Comparison of ENCODE assay signal across 22 cellular contexts in the genomic region with DNA sequence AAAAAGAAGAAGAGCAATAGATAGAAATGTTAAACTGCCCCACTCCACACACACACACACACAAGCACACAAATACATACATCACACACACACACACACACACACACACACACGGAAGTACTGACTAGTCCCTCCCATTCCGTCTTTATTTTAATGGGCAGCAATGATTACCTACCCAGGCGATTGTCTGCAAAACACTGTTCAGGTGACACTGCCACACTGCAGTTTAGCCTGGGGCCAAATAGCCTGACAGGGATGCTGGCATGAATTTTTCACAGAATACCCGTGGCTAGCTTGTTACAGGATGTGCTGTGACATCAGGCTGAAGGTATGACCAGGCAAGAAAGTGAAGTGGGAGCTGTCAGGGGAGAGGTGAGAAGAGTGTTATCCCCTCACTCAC.
DNase-seq lines count a peak whose midpoint lies in the region; ATAC-seq and TF ChIP-seq lines count a peak whose summit lies in the region.
"Had no signal": no experiment of that assay in that cellular context is flagged by ENCODE, and none has a peak within 500 bp of the region (broad histone marks: within the 10 kb centered on the region; RNA-seq: fewer than 3 reads in every experiment).

No MANE protein-coding gene starts in this region.

- no peak for TF ChIP-seq EP300 in SK-N-SH (IDR thresholded peaks at IDR 0.05; ENCODE audit: borderline replicate concordance in 1 of 2, low read depth in 1 of 2, low read length in 1 of 2)

- TF ChIP-seq CTCF in SK-N-SH (IDR thresholded peaks at IDR 0.05) (no peak), LNCaP clone FGC (IDR thresholded peaks at IDR 0.05; ENCODE audit: control insufficient read depth, extremely low read depth, insufficient read depth) (no peak), VCaP (conservative IDR thresholded peaks at IDR 0.05) (no peak), mesothelial cell of epicardium (IDR thresholded peaks at IDR 0.05; ENCODE audit: unreplicated experiment) (no peak)

- H3K27ac ChIP-seq in SK-N-SH (ENCODE audit: low read depth in 2 of 2, low read length in 1 of 2) (peak overlapping the region in 1 of 2 experiments; percentile 40; a peak in 2 of 4 replicates), VCaP (peak overlapping the region; percentile 55)
- H3K27ac ChIP-seq: ascending aorta, prostate gland, skin epidermis, WERI-Rb-1 had no signal

- no peaks in the 10 kb centered on the region for H4K20me1 ChIP-seq in SK-N-SH (ENCODE audit: insufficient read depth)

- DNase-seq in SK-N-SH = peak; percentile 32
- DNase-seq in LNCaP clone FGC (ENCODE audit: low read depth) = peak; percentile 48
- DNase-seq in mesothelial cell of epicardium (ENCODE audit: low spot score in 2 of 2, unreplicated experiment in 2 of 2) = no peak
- no peak for DNase-seq in activated naive CD8-positive, alpha-beta T cell treated with anti-CD3 and anti-CD28 coated beads, Interleukin-2, amount 50 U/mL, for 24 hours
- DNase-seq: activated CD4-positive, alpha-beta memory T cell treated with anti-CD3 and anti-CD28 coated beads, Interleukin-2, amount 10 ng/mL, durations not matched to agents 7 days and 5 days; activated naive CD4-positive, alpha-beta T cell treated with anti-CD3 and anti-CD28 coated beads, Interleukin-2, amount 10 ng/mL, durations not matched to agents 7 days and 5 days; activated T-cell treated with anti-CD3 and anti-CD28 coated beads, Interleukin-2, amount 50 U/mL, for 1 hour; CD8-positive, alpha-beta memory T cell; GDM1; head of caudate nucleus; natural killer cell; NCI-H2171; stimulated activated CD4-positive, alpha-beta T cell treated with anti-CD3 and anti-CD28 coated beads, Interleukin-2, amount 100 ng/mL, for 48 hours; T-helper 1 cell; WERI-Rb-1 had no signal

- H3K9ac ChIP-seq in SK-N-SH = no peak overlapping the region

- H3K9me2 ChIP-seq in SK-N-SH = no peaks in the 10 kb centered on the region

- H3K4me3 Mint-ChIP-seq in mesothelial cell of epicardium = no peak overlapping the region
- H3K4me3 Mint-ChIP-seq in activated naive CD8-positive, alpha-beta T cell treated with anti-CD3 and anti-CD28 coated beads, Interleukin-2, amount 50 U/mL, for 24 hours = no peak overlapping the region
- H3K4me3 Mint-ChIP-seq: activated CD4-positive, alpha-beta memory T cell treated with anti-CD3 and anti-CD28 coated beads, Interleukin-2, amount 10 ng/mL, durations not matched to agents 7 days and 5 days; activated naive CD4-positive, alpha-beta T cell treated with anti-CD3 and anti-CD28 coated beads, Interleukin-2, amount 10 ng/mL, durations not matched to agents 7 days and 5 days; CD8-positive, alpha-beta memory T cell; memory B cell; natural killer cell had no signal

- ATAC-seq in SK-N-SH treated with all-trans-retinoic acid at 6 μM for 48 hours (no peak), GM21528 (IDR thresholded peaks at IDR 0.05; ENCODE audit: low FRiP score, unreplicated experiment) (no peak)
- no peak for ATAC-seq in activated naive CD8-positive, alpha-beta T cell treated with anti-CD3 and anti-CD28 coated beads, Interleukin-2, amount 50 U/mL, for 24 hours
- ATAC-seq: natural killer cell had no signal

- no peaks in the 10 kb centered on the region for H3K36me3 Mint-ChIP-seq in mesothelial cell of epicardium
- H3K36me3 Mint-ChIP-seq in activated naive CD8-positive, alpha-beta T cell treated with anti-CD3 and anti-CD28 coated beads, Interleukin-2, amount 50 U/mL, for 24 hours (ENCODE audit: low read depth) = peaks cover 2% of the 10 kb centered on the region
- H3K36me3 Mint-ChIP-seq: activated naive CD4-positive, alpha-beta T cell treated with anti-CD3 and anti-CD28 coated beads, Interleukin-2, amount 10 ng/mL, durations not matched to agents 7 days and 5 days; natural killer cell had no signal

- no peaks in the 10 kb centered on the region for H3K27me3 Mint-ChIP-seq in mesothelial cell of epicardium (ENCODE audit: low read depth)
- no peaks in the 10 kb centered on the region for H3K27me3 Mint-ChIP-seq in activated naive CD8-positive, alpha-beta T cell treated with anti-CD3 and anti-CD28 coated beads, Interleukin-2, amount 50 U/mL, for 24 hours
- H3K27me3 Mint-ChIP-seq: activated CD4-positive, alpha-beta memory T cell treated with anti-CD3 and anti-CD28 coated beads, Interleukin-2, amount 10 ng/mL, durations not matched to agents 7 days and 5 days; activated naive CD4-positive, alpha-beta T cell treated with anti-CD3 and anti-CD28 coated beads, Interleukin-2, amount 10 ng/mL, durations not matched to agents 7 days and 5 days; CD8-positive, alpha-beta memory T cell had no signal

- H3K4me2 ChIP-seq in SK-N-SH = no peak overlapping the region

- no peaks in the 10 kb centered on the region for H3K27me3 ChIP-seq in SK-N-SH (ENCODE audit: insufficient read depth)
- H3K27me3 ChIP-seq: ascending aorta had no signal

- POLR2A ChIA-PET in SK-N-SH (lab: Yijun Ruan, JAX) = no interaction called here

- no peaks in the 10 kb centered on the region for H3F3A ChIP-seq in SK-N-SH (replicated peaks; ENCODE audit: insufficient read depth)

- no peak for TF ChIP-seq RAD21 in SK-N-SH (IDR thresholded peaks at IDR 0.05; ENCODE audit: low read length)

- WGBS in SK-N-SH (ENCODE audit: low lambda C conversion rate) = 53% methylated on average over 4 of the region's 4 CpGs

- H3K4me3 ChIP-seq in SK-N-SH (ENCODE audit: low read depth in 2 of 2, low read length in 1 of 2) = no peak overlapping the region
- no peak overlapping the region for H3K4me3 ChIP-seq in LNCaP clone FGC (ENCODE audit: low read depth, low read length)
- H3K4me3 ChIP-seq: ascending aorta, prostate gland, skin epidermis had no signal

- H3K4me1 Mint-ChIP-seq in mesothelial cell of epicardium = no peaks in the 10 kb centered on the region
- no peaks in the 10 kb centered on the region for H3K4me1 Mint-ChIP-seq in activated naive CD8-positive, alpha-beta T cell treated with anti-CD3 and anti-CD28 coated beads, Interleukin-2, amount 50 U/mL, for 24 hours
- H3K4me1 Mint-ChIP-seq: activated CD4-positive, alpha-beta memory T cell treated with anti-CD3 and anti-CD28 coated beads, Interleukin-2, amount 10 ng/mL, durations not matched to agents 7 days and 5 days; activated naive CD4-positive, alpha-beta T cell treated with anti-CD3 and anti-CD28 coated beads, Interleukin-2, amount 10 ng/mL, durations not matched to agents 7 days and 5 days; CD8-positive, alpha-beta memory T cell; memory B cell; natural killer cell had no signal

- H3K36me3 ChIP-seq in SK-N-SH (replicated peaks in 1 of 2; ENCODE audit: control insufficient read depth in 1 of 2, insufficient read depth in 2 of 2, low read length in 1 of 2) = no peaks in the 10 kb centered on the region
- H3K36me3 ChIP-seq: ascending aorta, prostate gland, WERI-Rb-1 had no signal

- H3K27ac Mint-ChIP-seq in mesothelial cell of epicardium = no peak overlapping the region
- no peak overlapping the region for H3K27ac Mint-ChIP-seq in activated naive CD8-positive, alpha-beta T cell treated with anti-CD3 and anti-CD28 coated beads, Interleukin-2, amount 50 U/mL, for 24 hours
- H3K27ac Mint-ChIP-seq: activated CD4-positive, alpha-beta memory T cell treated with anti-CD3 and anti-CD28 coated beads, Interleukin-2, amount 10 ng/mL, durations not matched to agents 7 days and 5 days; activated naive CD4-positive, alpha-beta T cell treated with anti-CD3 and anti-CD28 coated beads, Interleukin-2, amount 10 ng/mL, durations not matched to agents 7 days and 5 days; memory B cell; natural killer cell had no signal

- H2AFZ ChIP-seq in SK-N-SH (ENCODE audit: low read depth) = no peak overlapping the region

- no peaks in the 10 kb centered on the region for H3K9me3 ChIP-seq in SK-N-SH
- H3K9me3 ChIP-seq: ascending aorta, prostate gland had no signal

- CTCF ChIA-PET in SK-N-SH (lab: Yijun Ruan, JAX) = interaction anchor here (0.8 to 1.9 kb wide), 3 partner anchors 19 to 93 kb away, joined by 4 to 5 read pairs (median 4); no protein-coding TSS in a partner anchor

- H3K79me2 ChIP-seq in SK-N-SH (ENCODE audit: insufficient read depth) = peaks cover 31% of the 10 kb centered on the region

- no peaks in the 10 kb centered on the region for H3K9me3 Mint-ChIP-seq in mesothelial cell of epicardium
- H3K9me3 Mint-ChIP-seq in activated naive CD8-positive, alpha-beta T cell treated with anti-CD3 and anti-CD28 coated beads, Interleukin-2, amount 50 U/mL, for 24 hours = no peaks in the 10 kb centered on the region
- H3K9me3 Mint-ChIP-seq: activated CD4-positive, alpha-beta memory T cell treated with anti-CD3 and anti-CD28 coated beads, Interleukin-2, amount 10 ng/mL, durations not matched to agents 7 days and 5 days; activated naive CD4-positive, alpha-beta T cell treated with anti-CD3 and anti-CD28 coated beads, Interleukin-2, amount 10 ng/mL, durations not matched to agents 7 days and 5 days; natural killer cell had no signal

- H3K4me1 ChIP-seq in SK-N-SH (ENCODE audit: control insufficient read depth in 1 of 2, insufficient read depth in 2 of 2, low read depth in 1 of 2, low read length in 1 of 2) = peaks cover 0 to 35% of the 10 kb centered on the region in 2 experiments; a peak in 2 of 4 replicates
- H3K4me1 ChIP-seq: ascending aorta, prostate gland had no signal

TF ChIP-seq in SK-N-SH, 30 proteins besides CTCF, POLR2A, EP300 and RAD21 (continues in another document):
- no peak for TF ChIP-seq RXRA (IDR thresholded peaks at IDR 0.05; ENCODE audit: borderline replicate concordance, low read depth)
- TF ChIP-seq, protein P1, sequence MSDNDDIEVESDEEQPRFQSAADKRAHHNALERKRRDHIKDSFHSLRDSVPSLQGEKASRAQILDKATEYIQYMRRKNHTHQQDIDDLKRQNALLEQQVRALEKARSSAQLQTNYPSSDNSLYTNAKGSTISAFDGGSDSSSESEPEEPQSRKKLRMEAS (IDR thresholded peaks at IDR 0.05; ENCODE audit: low read depth) = no peak

TF ChIP-seq in SK-N-SH treated with all-trans-retinoic acid at 6 μM for 48 hours, 23 proteins besides CTCF, POLR2A, EP300 and RAD21 (continues in another document):
- TF ChIP-seq ZNF70 (CRISPR knock-in tag; IDR thresholded peaks at IDR 0.05) (no peak), CSDC2 (CRISPR knock-in tag; IDR thresholded peaks at IDR 0.05) (no peak)
- TF ChIP-seq, protein P2, sequence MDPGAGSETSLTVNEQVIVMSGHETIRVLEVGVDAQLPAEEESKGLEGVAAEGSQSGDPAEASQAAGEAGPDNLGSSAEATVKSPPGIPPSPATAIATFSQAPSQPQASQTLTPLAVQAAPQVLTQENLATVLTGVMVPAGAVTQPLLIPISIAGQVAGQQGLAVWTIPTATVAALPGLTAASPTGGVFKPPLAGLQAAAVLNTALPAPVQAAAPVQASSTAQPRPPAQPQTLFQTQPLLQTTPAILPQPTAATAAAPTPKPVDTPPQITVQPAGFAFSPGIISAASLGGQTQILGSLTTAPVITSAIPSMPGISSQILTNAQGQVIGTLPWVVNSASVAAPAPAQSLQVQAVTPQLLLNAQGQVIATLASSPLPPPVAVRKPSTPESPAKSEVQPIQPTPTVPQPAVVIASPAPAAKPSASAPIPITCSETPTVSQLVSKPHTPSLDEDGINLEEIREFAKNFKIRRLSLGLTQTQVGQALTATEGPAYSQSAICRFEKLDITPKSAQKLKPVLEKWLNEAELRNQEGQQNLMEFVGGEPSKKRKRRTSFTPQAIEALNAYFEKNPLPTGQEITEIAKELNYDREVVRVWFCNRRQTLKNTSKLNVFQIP (CRISPR knock-in tag; IDR thresholded peaks at IDR 0.05; ENCODE audit: borderline replicate concordance, low read depth) = no peak

Comparison
In these comparisons a context has a peak if more than half of its experiments do, and no peak if none do; other contexts are left out.
1. DNase-seq: peak in SK-N-SH (single experiment) and LNCaP clone FGC (single experiment); none in mesothelial cell of epicardium (0 of 2) and activated naive CD8-positive, alpha-beta T cell treated with anti-CD3 and anti-CD28 coated beads, Interleukin-2, amount 50 U/mL, for 24 hours (single experiment).